10 cellular contexts compared by ENCODE assay signal in genomic region chr7:130996205-130996840, GRCh38.
DNase-seq lines count a peak whose midpoint lies in the region; ATAC-seq and TF ChIP-seq lines count a peak whose summit lies in the region.
"Had no signal": no experiment of that assay in that cellular context is flagged by ENCODE, and none has a peak within 500 bp of the region (broad histone marks: within the 10 kb centered on the region; RNA-seq: fewer than 3 reads in every experiment).

No MANE protein-coding gene starts in this region.

- peak overlapping the region; percentile 2 to 83 (median 52) for H3K27ac ChIP-seq in adrenal gland
- H3K27ac ChIP-seq in left lung = peak overlapping the region; percentile 74 to 80
- H3K27ac ChIP-seq in suprapubic skin = peak overlapping the region; percentile 92

- peaks cover 54% of the 10 kb centered on the region for H3K4me1 Mint-ChIP-seq in T-helper 1 cell treated with Interleukin-12 subunit alpha and Interleukin-12 subunit beta and Interleukin-4 antibody, amounts not matched to agents 30 μg/mL and 1 μg/mL, for 36 hours (ENCODE audit: low read depth)

- intact Hi-C loops in adrenal gland (cut with DNase I) (no loop called here), left lung (cut with DNase I) (no loop called here)

- peak overlapping the region; percentile 40 for H3K4me3 Mint-ChIP-seq in T-helper 1 cell treated with Interleukin-12 subunit alpha and Interleukin-12 subunit beta and Interleukin-4 antibody, amounts not matched to agents 30 μg/mL and 1 μg/mL, for 36 hours
- H3K4me3 Mint-ChIP-seq: neural crest cell had no signal

- peak overlapping the region; percentile 72 for H3K27ac Mint-ChIP-seq in T-helper 1 cell treated with Interleukin-12 subunit alpha and Interleukin-12 subunit beta and Interleukin-4 antibody, amounts not matched to agents 30 μg/mL and 1 μg/mL, for 36 hours

- DNase-seq in T-helper 1 cell (no peak), adrenal gland (no peak), left lung (no peak), suprapubic skin (ENCODE audit: low spot score in 2 of 2) (no peak), pons (ENCODE audit: low spot score) (no peak), A172 (ENCODE audit: low spot score) (no peak)
- DNase-seq: ACHN had no signal

- ATAC-seq in left lung = peak; percentile 42
- no peak for ATAC-seq in HG02571 (IDR thresholded peaks at IDR 0.05; ENCODE audit: unreplicated experiment)

- H3K4me3 ChIP-seq in adrenal gland (no peak overlapping the region), left lung (no peak overlapping the region), suprapubic skin (peak overlapping the region; percentile 11)

- no peak for TF ChIP-seq CTCF in adrenal gland (IDR thresholded peaks at IDR 0.05)
- TF ChIP-seq CTCF in left lung (IDR thresholded peaks at IDR 0.05) = no peak
- no peak for TF ChIP-seq CTCF in suprapubic skin (IDR thresholded peaks at IDR 0.05)

- H3K27me3 ChIP-seq in adrenal gland (no peaks in the 10 kb centered on the region), left lung (no peaks in the 10 kb centered on the region), suprapubic skin (no peaks in the 10 kb centered on the region)

- H3K27me3 Mint-ChIP-seq in T-helper 1 cell treated with Interleukin-12 subunit alpha and Interleukin-12 subunit beta and Interleukin-4 antibody, amounts not matched to agents 30 μg/mL and 1 μg/mL, for 36 hours (ENCODE audit: low read depth) = no peaks in the 10 kb centered on the region

- H3K36me3 ChIP-seq in adrenal gland (replicated peaks in 1 of 2) = no peaks in the 10 kb centered on the region
- H3K36me3 ChIP-seq in left lung = no peaks in the 10 kb centered on the region
- H3K36me3 ChIP-seq in suprapubic skin = no peaks in the 10 kb centered on the region

- H3K4me1 ChIP-seq in adrenal gland (replicated peaks in 1 of 2) (peaks cover 59 to 82% of the 10 kb centered on the region in 2 donors), left lung (peaks cover 53 to 78% of the 10 kb centered on the region in 2 donors), suprapubic skin (peaks cover 92% of the 10 kb centered on the region)

- no peak for TF ChIP-seq EP300 in suprapubic skin (IDR thresholded peaks at IDR 0.05)

- no peaks in the 10 kb centered on the region for H3K9me3 Mint-ChIP-seq in T-helper 1 cell treated with Interleukin-12 subunit alpha and Interleukin-12 subunit beta and Interleukin-4 antibody, amounts not matched to agents 30 μg/mL and 1 μg/mL, for 36 hours
- H3K9me3 Mint-ChIP-seq: neural crest cell had no signal

- TF ChIP-seq POLR2A in adrenal gland (IDR thresholded peaks at IDR 0.05) (no peak), suprapubic skin (IDR thresholded peaks at IDR 0.05) (no peak)

- H3K36me3 Mint-ChIP-seq in T-helper 1 cell treated with Interleukin-12 subunit alpha and Interleukin-12 subunit beta and Interleukin-4 antibody, amounts not matched to agents 30 μg/mL and 1 μg/mL, for 36 hours (ENCODE audit: low read depth) = peaks cover 12% of the 10 kb centered on the region

- 23 to 35% (median 25%) methylated on average over 5 of the region's 5 CpGs for WGBS in adrenal gland, 4 donors
- 27% methylated on average over 5 of the region's 5 CpGs for WGBS in suprapubic skin

- no peaks in the 10 kb centered on the region for H3K9me3 ChIP-seq in adrenal gland (replicated peaks in 1 of 3)
- no peaks in the 10 kb centered on the region for H3K9me3 ChIP-seq in left lung
- no peaks in the 10 kb centered on the region for H3K9me3 ChIP-seq in suprapubic skin
